1 cellular context compared by ENCODE assay signal in genomic region chr5:147671365-147671764, GRCh38.
TF ChIP-seq lines count a peak whose summit lies in the region.

No MANE protein-coding gene starts in this region.

TF ChIP-seq in HepG2, 621 proteins besides CTCF, POLR2A, EP300 and RAD21 (continued from another document):
- TF ChIP-seq ZBTB34 (CRISPR knock-in tag; IDR thresholded peaks at IDR 0.05) (0 out of 2 replicates have a peak, but pooled peaks have one; percentile 57), LCORL (IDR thresholded peaks at IDR 0.05) (no peak), LCORL (CRISPR knock-in tag; IDR thresholded peaks at IDR 0.05) (peak; percentile 54; the same call in 1 of the 2 replicates), RARA (CRISPR knock-in tag; IDR thresholded peaks at IDR 0.05) (peak; percentile 88), ZNF281 (CRISPR knock-in tag; IDR thresholded peaks at IDR 0.05; ENCODE audit: borderline replicate concordance) (peak; percentile 44; the same call in 1 of the 2 replicates), MXD4 (CRISPR knock-in tag; IDR thresholded peaks at IDR 0.05) (0 out of 2 replicates have a peak, but pooled peaks have one; percentile 40), DZIP1 (CRISPR knock-in tag; IDR thresholded peaks at IDR 0.05) (no peak), ZNF644 (CRISPR knock-in tag; IDR thresholded peaks at IDR 0.05; ENCODE audit: low read depth) (peak; percentile 96), ETV5 (CRISPR knock-in tag; IDR thresholded peaks at IDR 0.05; ENCODE audit: borderline replicate concordance) (0 out of 2 replicates have a peak, but pooled peaks have one; percentile 46), RXRB (CRISPR knock-in tag; IDR thresholded peaks at IDR 0.05; ENCODE audit: borderline replicate concordance) (peak; percentile 94)
- TF ChIP-seq, protein P1, sequence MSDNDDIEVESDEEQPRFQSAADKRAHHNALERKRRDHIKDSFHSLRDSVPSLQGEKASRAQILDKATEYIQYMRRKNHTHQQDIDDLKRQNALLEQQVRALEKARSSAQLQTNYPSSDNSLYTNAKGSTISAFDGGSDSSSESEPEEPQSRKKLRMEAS (IDR thresholded peaks at IDR 0.05), result peak; percentile 88
- TF ChIP-seq, protein P2, sequence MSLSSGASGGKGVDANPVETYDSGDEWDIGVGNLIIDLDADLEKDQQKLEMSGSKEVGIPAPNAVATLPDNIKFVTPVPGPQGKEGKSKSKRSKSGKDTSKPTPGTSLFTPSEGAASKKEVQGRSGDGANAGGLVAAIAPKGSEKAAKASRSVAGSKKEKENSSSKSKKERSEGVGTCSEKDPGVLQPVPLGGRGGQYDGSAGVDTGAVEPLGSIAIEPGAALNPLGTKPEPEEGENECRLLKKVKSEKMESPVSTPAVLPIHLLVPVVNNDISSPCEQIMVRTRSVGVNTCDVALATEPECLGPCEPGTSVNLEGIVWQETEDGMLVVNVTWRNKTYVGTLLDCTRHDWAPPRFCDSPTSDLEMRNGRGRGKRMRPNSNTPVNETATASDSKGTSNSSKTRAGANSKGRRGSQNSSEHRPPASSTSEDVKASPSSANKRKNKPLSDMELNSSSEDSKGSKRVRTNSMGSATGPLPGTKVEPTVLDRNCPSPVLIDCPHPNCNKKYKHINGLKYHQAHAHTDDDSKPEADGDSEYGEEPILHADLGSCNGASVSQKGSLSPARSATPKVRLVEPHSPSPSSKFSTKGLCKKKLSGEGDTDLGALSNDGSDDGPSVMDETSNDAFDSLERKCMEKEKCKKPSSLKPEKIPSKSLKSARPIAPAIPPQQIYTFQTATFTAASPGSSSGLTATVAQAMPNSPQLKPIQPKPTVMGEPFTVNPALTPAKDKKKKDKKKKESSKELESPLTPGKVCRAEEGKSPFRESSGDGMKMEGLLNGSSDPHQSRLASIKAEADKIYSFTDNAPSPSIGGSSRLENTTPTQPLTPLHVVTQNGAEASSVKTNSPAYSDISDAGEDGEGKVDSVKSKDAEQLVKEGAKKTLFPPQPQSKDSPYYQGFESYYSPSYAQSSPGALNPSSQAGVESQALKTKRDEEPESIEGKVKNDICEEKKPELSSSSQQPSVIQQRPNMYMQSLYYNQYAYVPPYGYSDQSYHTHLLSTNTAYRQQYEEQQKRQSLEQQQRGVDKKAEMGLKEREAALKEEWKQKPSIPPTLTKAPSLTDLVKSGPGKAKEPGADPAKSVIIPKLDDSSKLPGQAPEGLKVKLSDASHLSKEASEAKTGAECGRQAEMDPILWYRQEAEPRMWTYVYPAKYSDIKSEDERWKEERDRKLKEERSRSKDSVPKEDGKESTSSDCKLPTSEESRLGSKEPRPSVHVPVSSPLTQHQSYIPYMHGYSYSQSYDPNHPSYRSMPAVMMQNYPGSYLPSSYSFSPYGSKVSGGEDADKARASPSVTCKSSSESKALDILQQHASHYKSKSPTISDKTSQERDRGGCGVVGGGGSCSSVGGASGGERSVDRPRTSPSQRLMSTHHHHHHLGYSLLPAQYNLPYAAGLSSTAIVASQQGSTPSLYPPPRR (CRISPR knock-in tag; IDR thresholded peaks at IDR 0.05; ENCODE audit: borderline replicate concordance), result peak; percentile 56; the same call in 1 of the 2 replicates
- TF ChIP-seq, protein P3, sequence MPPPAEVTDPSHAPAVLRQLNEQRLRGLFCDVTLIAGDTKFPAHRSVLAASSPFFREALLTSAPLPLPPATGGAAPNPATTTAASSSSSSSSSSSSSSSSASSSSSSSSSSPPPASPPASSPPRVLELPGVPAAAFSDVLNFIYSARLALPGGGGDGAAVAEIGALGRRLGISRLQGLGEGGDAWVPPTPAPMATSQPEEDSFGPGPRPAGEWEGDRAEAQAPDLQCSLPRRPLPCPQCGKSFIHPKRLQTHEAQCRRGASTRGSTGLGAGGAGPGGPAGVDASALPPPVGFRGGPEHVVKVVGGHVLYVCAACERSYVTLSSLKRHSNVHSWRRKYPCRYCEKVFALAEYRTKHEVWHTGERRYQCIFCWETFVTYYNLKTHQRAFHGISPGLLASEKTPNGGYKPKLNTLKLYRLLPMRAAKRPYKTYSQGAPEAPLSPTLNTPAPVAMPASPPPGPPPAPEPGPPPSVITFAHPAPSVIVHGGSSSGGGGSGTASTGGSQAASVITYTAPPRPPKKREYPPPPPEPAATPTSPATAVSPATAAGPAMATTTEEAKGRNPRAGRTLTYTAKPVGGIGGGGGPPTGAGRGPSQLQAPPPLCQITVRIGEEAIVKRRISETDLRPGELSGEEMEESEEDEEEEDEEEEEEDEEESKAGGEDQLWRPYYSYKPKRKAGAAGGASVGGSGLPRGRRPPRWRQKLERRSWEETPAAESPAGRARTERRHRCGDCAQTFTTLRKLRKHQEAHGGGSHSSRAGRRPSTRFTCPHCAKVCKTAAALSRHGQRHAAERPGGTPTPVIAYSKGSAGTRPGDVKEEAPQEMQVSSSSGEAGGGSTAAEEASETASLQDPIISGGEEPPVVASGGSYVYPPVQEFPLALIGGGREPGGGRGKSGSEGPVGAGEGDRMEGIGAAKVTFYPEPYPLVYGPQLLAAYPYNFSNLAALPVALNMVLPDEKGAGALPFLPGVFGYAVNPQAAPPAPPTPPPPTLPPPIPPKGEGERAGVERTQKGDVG (CRISPR knock-in tag; IDR thresholded peaks at IDR 0.05; ENCODE audit: borderline replicate concordance), result peak; percentile 44; the same call in 1 of the 2 replicates
- TF ChIP-seq, protein P4, sequence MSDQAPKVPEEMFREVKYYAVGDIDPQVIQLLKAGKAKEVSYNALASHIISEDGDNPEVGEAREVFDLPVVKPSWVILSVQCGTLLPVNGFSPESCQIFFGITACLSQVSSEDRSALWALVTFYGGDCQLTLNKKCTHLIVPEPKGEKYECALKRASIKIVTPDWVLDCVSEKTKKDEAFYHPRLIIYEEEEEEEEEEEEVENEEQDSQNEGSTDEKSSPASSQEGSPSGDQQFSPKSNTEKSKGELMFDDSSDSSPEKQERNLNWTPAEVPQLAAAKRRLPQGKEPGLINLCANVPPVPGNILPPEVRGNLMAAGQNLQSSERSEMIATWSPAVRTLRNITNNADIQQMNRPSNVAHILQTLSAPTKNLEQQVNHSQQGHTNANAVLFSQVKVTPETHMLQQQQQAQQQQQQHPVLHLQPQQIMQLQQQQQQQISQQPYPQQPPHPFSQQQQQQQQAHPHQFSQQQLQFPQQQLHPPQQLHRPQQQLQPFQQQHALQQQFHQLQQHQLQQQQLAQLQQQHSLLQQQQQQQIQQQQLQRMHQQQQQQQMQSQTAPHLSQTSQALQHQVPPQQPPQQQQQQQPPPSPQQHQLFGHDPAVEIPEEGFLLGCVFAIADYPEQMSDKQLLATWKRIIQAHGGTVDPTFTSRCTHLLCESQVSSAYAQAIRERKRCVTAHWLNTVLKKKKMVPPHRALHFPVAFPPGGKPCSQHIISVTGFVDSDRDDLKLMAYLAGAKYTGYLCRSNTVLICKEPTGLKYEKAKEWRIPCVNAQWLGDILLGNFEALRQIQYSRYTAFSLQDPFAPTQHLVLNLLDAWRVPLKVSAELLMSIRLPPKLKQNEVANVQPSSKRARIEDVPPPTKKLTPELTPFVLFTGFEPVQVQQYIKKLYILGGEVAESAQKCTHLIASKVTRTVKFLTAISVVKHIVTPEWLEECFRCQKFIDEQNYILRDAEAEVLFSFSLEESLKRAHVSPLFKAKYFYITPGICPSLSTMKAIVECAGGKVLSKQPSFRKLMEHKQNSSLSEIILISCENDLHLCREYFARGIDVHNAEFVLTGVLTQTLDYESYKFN (CRISPR knock-in tag; conservative IDR thresholded peaks at IDR 0.05), result peak; percentile 88
